Comparison of ENCODE assay signal across 9 cellular contexts in the genomic region with DNA sequence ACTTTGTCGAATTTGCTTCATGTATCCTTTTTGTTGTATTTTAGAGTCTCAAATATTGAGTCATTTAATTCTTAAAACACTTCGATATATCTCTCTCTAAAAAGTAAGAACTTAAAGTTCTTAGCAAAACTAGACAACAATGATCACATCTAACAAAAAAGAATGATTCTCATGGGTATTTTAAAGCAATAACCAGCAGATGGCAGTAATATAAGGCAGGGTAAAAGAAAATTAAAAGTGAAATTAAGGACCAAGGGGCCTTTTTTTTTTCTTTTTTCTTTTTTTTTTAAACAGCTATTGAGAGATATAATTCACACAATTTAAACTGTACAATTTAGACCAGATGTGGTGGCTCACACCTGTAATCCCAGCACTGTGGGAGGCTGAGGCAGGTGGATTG. TPM values are rescaled to one million over a fixed set of nuclear protein-coding genes. Genes with fewer than 3 reads are reported as not detected.
DNase-seq lines count a peak whose midpoint lies in the region; ATAC-seq and TF ChIP-seq lines count a peak whose summit lies in the region.
"Had no signal": no experiment of that assay in that cellular context is flagged by ENCODE, and none has a peak within 500 bp of the region (broad histone marks: within the 10 kb centered on the region; RNA-seq: fewer than 3 reads in every experiment).

No MANE protein-coding gene starts in this region.

- H3K9me3 ChIP-seq in tibial nerve = no peaks in the 10 kb centered on the region

- H3K36me3 ChIP-seq in tibial nerve = no peaks in the 10 kb centered on the region

- TF ChIP-seq POLR2A in tibial nerve (IDR thresholded peaks at IDR 0.05) = no peak

- H3K27ac ChIP-seq in tibial nerve = no peak overlapping the region

- 88 to 91% methylated on average over 2 of the region's 2 CpGs for WGBS in tibial nerve, 2 donors

- peaks cover 6 to 20% of the 10 kb centered on the region in 2 donors for H3K36me3 Mint-ChIP-seq in activated T-cell treated with anti-CD3 and anti-CD28 coated beads, Interleukin-2, amount 50 U/mL, for 72 hours (ENCODE audit: insufficient read depth in 2 of 2)
- H3K36me3 Mint-ChIP-seq in activated T-cell treated with anti-CD3 and anti-CD28 coated beads, Interleukin-2, amount 50 U/mL, for 24 hours (ENCODE audit: low read depth) = peaks cover 22% of the 10 kb centered on the region

- TF ChIP-seq CTCF in tibial nerve (IDR thresholded peaks at IDR 0.05) = peak in 3 of 5 experiments; percentile 3 to 23 (median 14)

- H3K4me1 ChIP-seq in tibial nerve = no peaks in the 10 kb centered on the region

- H3K27ac Mint-ChIP-seq in activated T-cell treated with anti-CD3 and anti-CD28 coated beads, Interleukin-2, amount 50 U/mL, for 72 hours = peak overlapping the region; percentile 81
- H3K27ac Mint-ChIP-seq in activated T-cell treated with anti-CD3 and anti-CD28 coated beads, Interleukin-2, amount 50 U/mL, for 24 hours = no peak overlapping the region

- no peak overlapping the region for H3K4me3 Mint-ChIP-seq in activated T-cell treated with anti-CD3 and anti-CD28 coated beads, Interleukin-2, amount 50 U/mL, for 72 hours
- H3K4me3 Mint-ChIP-seq in activated T-cell treated with anti-CD3 and anti-CD28 coated beads, Interleukin-2, amount 50 U/mL, for 24 hours = no peak overlapping the region

- H3K4me3 ChIP-seq in tibial nerve = no peak overlapping the region

- H3K27me3 Mint-ChIP-seq in activated T-cell treated with anti-CD3 and anti-CD28 coated beads, Interleukin-2, amount 50 U/mL, for 72 hours (ENCODE audit: low read depth) = no peaks in the 10 kb centered on the region
- H3K27me3 Mint-ChIP-seq in activated T-cell treated with anti-CD3 and anti-CD28 coated beads, Interleukin-2, amount 50 U/mL, for 24 hours = no peaks in the 10 kb centered on the region

- TF ChIP-seq EP300 in tibial nerve (IDR thresholded peaks at IDR 0.05) = no peak

- no peak for DNase-seq in activated T-cell treated with anti-CD3 and anti-CD28 coated beads, Interleukin-2, amount 50 U/mL, for 72 hours
- DNase-seq in activated T-cell treated with anti-CD3 and anti-CD28 coated beads, Interleukin-2, amount 50 U/mL, for 24 hours = no peak
- DNase-seq in NCI-H460 (ENCODE audit: extremely low read depth, low read depth) (peak; percentile 17), dermis blood vessel endothelial cell (peak; percentile 37), tibial nerve (ENCODE audit: low spot score in 2 of 2) (no peak), NCI-H146 (lab: John Stamatoyannopoulos, UW) (no peak)
- DNase-seq in stimulated activated CD4-positive, alpha-beta T cell treated with anti-CD3 and anti-CD28 coated beads, Interleukin-1b, Interleukin-23, amount 100 ng/mL, for 48 hours = no peak
- DNase-seq: NCI-H1930 had no signal

- no peaks in the 10 kb centered on the region for H3K27me3 ChIP-seq in tibial nerve

- no peak for ATAC-seq in activated T-cell treated with anti-CD3 and anti-CD28 coated beads, Interleukin-2, amount 50 U/mL, for 72 hours (replicated peaks in 1 of 2)
- no peak for ATAC-seq in GM19463 (IDR thresholded peaks at IDR 0.05; ENCODE audit: unreplicated experiment)

- H3K4me1 Mint-ChIP-seq in activated T-cell treated with anti-CD3 and anti-CD28 coated beads, Interleukin-2, amount 50 U/mL, for 72 hours (ENCODE audit: low read depth) = peaks cover 23% of the 10 kb centered on the region
- peaks cover 11% of the 10 kb centered on the region for H3K4me1 Mint-ChIP-seq in activated T-cell treated with anti-CD3 and anti-CD28 coated beads, Interleukin-2, amount 50 U/mL, for 24 hours (ENCODE audit: low read depth)

- no peaks in the 10 kb centered on the region for H3K9me3 Mint-ChIP-seq in activated T-cell treated with anti-CD3 and anti-CD28 coated beads, Interleukin-2, amount 50 U/mL, for 72 hours
- H3K9me3 Mint-ChIP-seq in activated T-cell treated with anti-CD3 and anti-CD28 coated beads, Interleukin-2, amount 50 U/mL, for 24 hours = no peaks in the 10 kb centered on the region

RNA-seq across cellular contexts. Expression of a gene that starts 9.9 kb away (rescaled TPM):
- under 1 TPM; 0.83 to 0.84 TPM for total RNA-seq in activated T-cell treated with anti-CD3 and anti-CD28 coated beads, Interleukin-2, amount 50 U/mL, for 72 hours
- 10.7 and 15.2 TPM in 2 replicates for total RNA-seq in NCI-H460 (2014; rRNA removed; shearing (Covaris generic))
- 4.2 and 11.0 TPM in 2 replicates for polyA plus RNA-seq in NCI-H460 (2014; cell fraction: nucleus; rRNA removed)
- total RNA-seq in dermis blood vessel endothelial cell (2.4 and 2.6 TPM in 2 replicates), tibial nerve (100 to 1,000 TPM in 3 of 4 donors, 10 to 100 TPM in 1; 87.3 to 221 (median 135) TPM)

RNA-seq across cellular contexts. Expression of a gene that starts 50.0 kb away (rescaled TPM):
- total RNA-seq in activated T-cell treated with anti-CD3 and anti-CD28 coated beads, Interleukin-2, amount 50 U/mL, for 72 hours = 10 to 100 TPM; 36.5 to 38.9 TPM
- 16.0 and 20.9 TPM in 2 replicates for total RNA-seq in NCI-H460 (2014; rRNA removed; shearing (Covaris generic))
- polyA plus RNA-seq in NCI-H460 (2014; cell fraction: nucleus; rRNA removed) = 6.9 and 10.3 TPM in 2 replicates
- total RNA-seq in dermis blood vessel endothelial cell (4.9 and 15.9 TPM in 2 replicates), tibial nerve (1 to 10 TPM; 1.5 to 6.3 (median 4.5) TPM)

Comparison
In these comparisons a context has a peak if more than half of its experiments do, and no peak if none do; other contexts are left out.
1. DNase-seq: peak in NCI-H460 (single experiment) and dermis blood vessel endothelial cell (single experiment); none in activated T-cell treated with anti-CD3 and anti-CD28 coated beads, Interleukin-2, amount 50 U/mL, for 72 hours (0 of 2), activated T-cell treated with anti-CD3 and anti-CD28 coated beads, Interleukin-2, amount 50 U/mL, for 24 hours (single experiment), tibial nerve (0 of 2), stimulated activated CD4-positive, alpha-beta T cell treated with anti-CD3 and anti-CD28 coated beads, Interleukin-1b, Interleukin-23, amount 100 ng/mL, for 48 hours (single experiment) and NCI-H146 (single experiment).